Comparison of ENCODE assay signal across 13 cellular contexts in the genomic region with DNA sequence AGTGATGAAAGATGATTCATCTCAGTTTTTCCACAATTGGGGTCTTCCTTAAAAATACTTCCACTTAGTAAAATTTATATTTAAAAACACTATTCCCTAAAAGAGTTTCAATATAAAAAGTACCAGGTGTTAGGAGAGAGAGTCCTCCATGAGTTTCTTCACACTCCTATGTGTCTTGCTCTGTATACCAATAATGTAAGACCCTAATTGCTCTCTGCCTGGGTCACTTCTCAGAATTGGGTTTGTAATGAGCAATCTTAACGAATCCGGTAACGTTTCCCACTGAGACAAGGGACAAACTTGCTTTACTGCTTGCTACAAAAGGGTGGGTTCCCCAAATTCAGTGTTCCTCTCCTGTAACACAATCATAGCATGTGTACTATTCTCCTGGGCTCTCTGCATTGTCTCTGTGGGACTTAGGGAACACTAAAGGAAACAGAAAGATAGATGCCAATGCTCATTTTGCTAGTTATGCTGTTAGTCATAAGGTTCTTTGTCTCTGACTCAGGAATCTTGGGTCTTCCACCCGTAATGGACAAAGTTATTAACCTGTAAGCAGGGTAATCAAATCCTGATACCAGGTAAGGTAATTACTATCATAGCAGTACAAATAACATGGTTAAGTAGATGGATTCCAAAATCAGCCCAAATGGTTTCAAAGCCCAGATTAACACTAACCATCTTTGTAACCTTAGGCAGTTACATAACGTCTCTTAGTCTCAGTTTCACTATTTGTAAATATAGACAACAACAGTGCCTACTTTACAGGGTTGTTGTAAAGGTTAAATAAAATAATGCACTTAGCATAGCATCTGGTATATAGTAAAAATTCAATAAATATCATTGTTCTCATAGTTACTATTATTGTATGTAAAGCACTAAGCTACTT. TPM values are rescaled to one million over a fixed set of nuclear protein-coding genes. Genes with fewer than 3 reads are reported as not detected.
A peak's percentile ranks its signal among the peaks of the same experiment; 100 is the strongest.
DNase-seq lines count a peak whose midpoint lies in the region; ATAC-seq and TF ChIP-seq lines count a peak whose summit lies in the region.
"Had no signal": no experiment of that assay in that cellular context is flagged by ENCODE, and none has a peak within 500 bp of the region (broad histone marks: within the 10 kb centered on the region; RNA-seq: fewer than 3 reads in every experiment).

No MANE protein-coding gene starts in this region.

- POLR2A ChIA-PET in CD8-positive, alpha-beta T cell (lab: Charles Lee): no interaction called here
- POLR2A ChIA-PET in SK-N-SH (lab: Yijun Ruan, JAX): no interaction called here
- POLR2A ChIA-PET in WTC11 (lab: Charles Lee): no interaction called here

- H3F3A ChIP-seq in SK-N-SH (replicated peaks; ENCODE audit: insufficient read depth) (no peaks in the 10 kb centered on the region), GM23338 (replicated peaks; ENCODE audit: low read depth) (no peaks in the 10 kb centered on the region)

- no peaks in the 10 kb centered on the region; the same call in 1 of the 2 replicates for H3K79me2 ChIP-seq in SK-N-SH (ENCODE audit: insufficient read depth)
- no peaks in the 10 kb centered on the region for H3K79me2 ChIP-seq in GM23338 (replicated peaks; ENCODE audit: insufficient read depth)

- H3K36me3 ChIP-seq in CD8-positive, alpha-beta T cell (ENCODE audit: insufficient read depth, low read length): peaks cover 20% of the 10 kb centered on the region
- H3K36me3 ChIP-seq in SK-N-SH (replicated peaks in 1 of 2; ENCODE audit: control insufficient read depth in 1 of 2, insufficient read depth in 2 of 2, low read length in 1 of 2): peaks cover 17 to 29% of the 10 kb centered on the region in 2 experiments
- H3K36me3 ChIP-seq in GM23338 (ENCODE audit: insufficient read depth): no peaks in the 10 kb centered on the region

- H3K4me1 ChIP-seq in CD8-positive, alpha-beta T cell (ENCODE audit: insufficient read depth, low read length): no peaks in the 10 kb centered on the region
- H3K4me1 ChIP-seq in SK-N-SH (ENCODE audit: control insufficient read depth in 1 of 2, insufficient read depth in 2 of 2, low read depth in 1 of 2, low read length in 1 of 2) (peaks cover 2 to 6% of the 10 kb centered on the region in 2 experiments; a peak in 1 of 4 replicates), GM23338 (ENCODE audit: insufficient read depth) (no peaks in the 10 kb centered on the region)

- no peaks in the 10 kb centered on the region for H3K9me3 ChIP-seq in CD8-positive, alpha-beta T cell (ENCODE audit: low read length)
- no peaks in the 10 kb centered on the region for H3K9me3 ChIP-seq in SK-N-SH
- H3K9me3 ChIP-seq: heart right ventricle had no signal

- H3K4me2 ChIP-seq in SK-N-SH: peak overlapping the region; percentile 1; the same call in 1 of the 2 replicates
- no peak overlapping the region for H3K4me2 ChIP-seq in GM23338
- H3K4me2 ChIP-seq: PC-9 had no signal

- peaks cover 27% of the 10 kb centered on the region for H3K4me1 Mint-ChIP-seq in CD8-positive, alpha-beta T cell (ENCODE audit: low read depth)
- H3K4me1 Mint-ChIP-seq in GM23338 (0 out of 3 replicates have a peak, but pooled peaks cover 3% of the 10 kb centered on the region), WTC11 (0 out of 2 replicates have a peak, but pooled peaks cover 4% of the 10 kb centered on the region)

- TF ChIP-seq RAD21 in SK-N-SH (IDR thresholded peaks at IDR 0.05; ENCODE audit: low read length): no peak

- no peak overlapping the region for H3K9ac ChIP-seq in SK-N-SH

- intact Hi-C loops in CD8-positive, alpha-beta T cell (cut with DNase I, micrococcal nuclease): no loop called here
- intact Hi-C loops in dorsolateral prefrontal cortex (cut with DNase I): no loop called here

- H3K27me3 Mint-ChIP-seq in CD8-positive, alpha-beta T cell (ENCODE audit: low read depth): no peaks in the 10 kb centered on the region
- H3K27me3 Mint-ChIP-seq in GM23338 (ENCODE audit: insufficient read depth, low read depth, poor library complexity) (no peaks in the 10 kb centered on the region), WTC11 (ENCODE audit: low read depth) (no peaks in the 10 kb centered on the region)

- ATAC-seq in CD8-positive, alpha-beta T cell: no peak
- peak; percentile 49 for ATAC-seq in GM19395 (IDR thresholded peaks at IDR 0.05; ENCODE audit: unreplicated experiment)
- no peak for ATAC-seq in GM23338
- ATAC-seq in WTC11: no peak
- ATAC-seq: heart right ventricle had no signal

- H2AFZ ChIP-seq in SK-N-SH (ENCODE audit: low read depth) (no peak overlapping the region), GM23338 (no peak overlapping the region)
- H2AFZ ChIP-seq: PC-9 had no signal

- no peak for TF ChIP-seq EP300 in SK-N-SH (IDR thresholded peaks at IDR 0.05; ENCODE audit: borderline replicate concordance in 1 of 2, low read depth in 1 of 2, low read length in 1 of 2)

- no peaks in the 10 kb centered on the region for H3K27me3 ChIP-seq in CD8-positive, alpha-beta T cell (ENCODE audit: insufficient read depth, low read length)
- H3K27me3 ChIP-seq in SK-N-SH (ENCODE audit: insufficient read depth): no peaks in the 10 kb centered on the region
- no peaks in the 10 kb centered on the region for H3K27me3 ChIP-seq in GM23338 (ENCODE audit: insufficient read depth)
- H3K27me3 ChIP-seq in dorsolateral prefrontal cortex: no peaks in the 10 kb centered on the region
- H3K27me3 ChIP-seq: heart right ventricle had no signal

- H3K27ac ChIP-seq in CD8-positive, alpha-beta T cell (ENCODE audit: low read depth, low read length): no peak overlapping the region
- H3K27ac ChIP-seq in SK-N-SH (ENCODE audit: low read depth in 2 of 2, low read length in 1 of 2) (peak overlapping the region in 1 of 2 experiments; percentile 29; a peak in 2 of 4 replicates), GM23338 (ENCODE audit: low read depth) (no peak overlapping the region), dorsolateral prefrontal cortex (no peak overlapping the region)
- H3K27ac ChIP-seq: heart right ventricle, PC-9 had no signal

- peaks cover 48% of the 10 kb centered on the region for H3K36me3 Mint-ChIP-seq in CD8-positive, alpha-beta T cell
- H3K36me3 Mint-ChIP-seq in GM23338 (ENCODE audit: low read depth) (peaks cover 16% of the 10 kb centered on the region), WTC11 (peaks cover 19% of the 10 kb centered on the region)

- CTCF ChIA-PET in CD8-positive, alpha-beta T cell (lab: Charles Lee): no interaction called here
- CTCF ChIA-PET in SK-N-SH (lab: Yijun Ruan, JAX) (no interaction called here), WTC11 (lab: Charles Lee) (no interaction called here)

- H3K9me2 ChIP-seq in SK-N-SH (no peaks in the 10 kb centered on the region), GM23338 (ENCODE audit: insufficient read depth) (no peaks in the 10 kb centered on the region)

- H3K4me3 Mint-ChIP-seq in CD8-positive, alpha-beta T cell: no peak overlapping the region
- H3K4me3 Mint-ChIP-seq in GM23338 (no peak overlapping the region), WTC11 (no peak overlapping the region)

- WGBS in SK-N-SH (ENCODE audit: low lambda C conversion rate): 72% methylated on average over 5 of the region's 5 CpGs

- H3K27ac Mint-ChIP-seq in CD8-positive, alpha-beta T cell: peak overlapping the region; percentile 12
- H3K27ac Mint-ChIP-seq in GM23338 (no peak overlapping the region), WTC11 (no peak overlapping the region)

- H3K4me3 ChIP-seq in CD8-positive, alpha-beta T cell (ENCODE audit: low read depth, low read length): no peak overlapping the region
- no peak overlapping the region for H3K4me3 ChIP-seq in SK-N-SH (ENCODE audit: low read depth in 2 of 2, low read length in 1 of 2)
- H3K4me3 ChIP-seq in GM23338: no peak overlapping the region
- no peak overlapping the region for H3K4me3 ChIP-seq in dorsolateral prefrontal cortex
- H3K4me3 ChIP-seq: heart right ventricle, PC-9 had no signal

- no peaks in the 10 kb centered on the region for H4K20me1 ChIP-seq in SK-N-SH (ENCODE audit: insufficient read depth)
- no peaks in the 10 kb centered on the region for H4K20me1 ChIP-seq in GM23338 (replicated peaks; ENCODE audit: insufficient read depth)

- no peak for TF ChIP-seq CTCF in CD8-positive, alpha-beta T cell (IDR thresholded peaks at IDR 0.05)
- TF ChIP-seq CTCF in SK-N-SH (IDR thresholded peaks at IDR 0.05): no peak
- TF ChIP-seq CTCF in GM23338 (conservative IDR thresholded peaks at IDR 0.05; ENCODE audit: low read depth in 2 of 2): no peak
- TF ChIP-seq CTCF in dorsolateral prefrontal cortex (IDR thresholded peaks at IDR 0.05 in 54 of 56, conservative IDR thresholded peaks at IDR 0.05 in 2 of 56; ENCODE audit: low read depth in 1 of 56, partially characterized antibody in 56 of 56): no peak
- no peak for TF ChIP-seq CTCF in WTC11 (IDR thresholded peaks at IDR 0.05)

- no peaks in the 10 kb centered on the region for H3K9me3 Mint-ChIP-seq in CD8-positive, alpha-beta T cell
- H3K9me3 Mint-ChIP-seq in GM23338 (peaks cover 5% of the 10 kb centered on the region; the same call in 2 of the 3 replicates), WTC11 (peaks cover 13% of the 10 kb centered on the region)

- no peak for DNase-seq in CD8-positive, alpha-beta T cell
- no peak for DNase-seq in SK-N-SH
- DNase-seq in iris pigment epithelial cell (ENCODE audit: low read depth): peak; percentile 61
- DNase-seq in GM23338 (ENCODE audit: low spot score): no peak
- DNase-seq in dorsolateral prefrontal cortex: no peak
- no peak for DNase-seq in WTC11 (ENCODE audit: low spot score)
- DNase-seq in cortex of kidney (lab: John Stamatoyannopoulos, UW): no peak
- DNase-seq: Calu3, heart right ventricle, NCI-H2029, PC-9, T-helper 9 cell had no signal

TF ChIP-seq in SK-N-SH, 30 proteins besides CTCF, POLR2A, EP300 and RAD21 (continues in another document):
- TF ChIP-seq TCF12 (IDR thresholded peaks at IDR 0.05) (peak; percentile 40), FOSL2 (IDR thresholded peaks at IDR 0.05; ENCODE audit: borderline replicate concordance, low read depth) (peak; percentile 58)

TF ChIP-seq in GM23338, 12 proteins besides CTCF, POLR2A, EP300 and RAD21 (continues in another document):
- TF ChIP-seq JUNB (IDR thresholded peaks at IDR 0.05; ENCODE audit: unreplicated experiment): no peak

RNA-seq across cellular contexts. Expression of a gene that starts 46.3 kb away (rescaled TPM):
- total RNA-seq in CD8-positive, alpha-beta T cell: 10 to 100 TPM; 86.0 to 89.3 TPM
- polyA plus RNA-seq in SK-N-SH (2012; rRNA removed) (11.9 TPM in 2 replicates), GM23338 (2016; fragmentation: Nextera tagmentation; extraction: Ambion mirVana) (15.5 and 17.8 TPM in 2 replicates)
- polyA plus RNA-seq in SK-N-SH (2012; cell fraction: cytosol; rRNA removed): 8.3 and 10.9 TPM in 2 replicates
- 38.9 and 39.9 TPM in 2 replicates for polyA plus RNA-seq in SK-N-SH (2012; cell fraction: nucleus; rRNA removed)
- 14.0 and 17.1 TPM in 2 replicates for total RNA-seq in GM23338 (2014; rRNA removed; shearing (Covaris generic))
- total RNA-seq in dorsolateral prefrontal cortex (10 to 100 TPM; 46.9 to 77.8 (median 58.7) TPM), WTC11 (2021) (18.1 to 19.8 TPM (median 19.0 TPM) in 3 replicates)
